26 cellular contexts compared by ENCODE assay signal in the genomic region with DNA sequence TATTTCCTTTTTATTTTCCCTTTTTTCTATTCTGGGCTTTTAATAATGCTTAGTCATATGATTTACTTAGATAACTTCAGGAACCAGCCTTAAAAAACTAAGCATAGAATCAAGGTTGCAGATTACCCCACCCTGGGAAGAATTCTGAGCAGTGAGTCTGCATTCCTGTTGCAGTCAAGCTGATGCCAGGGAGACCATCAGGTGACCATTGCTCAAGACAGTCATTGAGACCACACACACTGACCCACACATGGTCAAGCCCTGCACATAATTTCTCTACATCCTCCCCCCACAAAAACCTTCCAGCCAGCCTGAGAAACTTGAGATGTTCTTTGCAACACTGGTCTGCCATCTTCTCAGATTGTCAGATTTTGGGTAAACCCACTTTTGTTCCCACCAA.
"Had no signal": no experiment of that assay in that cellular context is flagged by ENCODE, and none has a peak within 500 bp of the region (broad histone marks: within the 10 kb centered on the region; RNA-seq: fewer than 3 reads in every experiment).

No MANE protein-coding gene starts in this region.

- H3K27me3 ChIP-seq: esophagus squamous epithelium, sigmoid colon, spleen, suprapubic skin, transverse colon, vagina had no signal

- ATAC-seq: effector memory CD8-positive, alpha-beta T cell; heart right ventricle; left ventricle myocardium superior; lower lobe of right lung; naive thymus-derived CD8-positive, alpha-beta T cell; right cardiac atrium; stimulated activated naive CD8-positive, alpha-beta T cell treated with anti-CD3 and anti-CD28 coated beads, Interleukin-15, amount 100 ng/mL, for 72 hours had no signal

- DNase-seq: cortex of kidney; effector memory CD8-positive, alpha-beta T cell; erythroblast; esophagus squamous epithelium; foreskin melanocyte; glutamatergic neuron; heart right ventricle; hippocampal formation; immature natural killer cell; islet precursor cell; kidney glomerular epithelial cell; left ventricle myocardium superior; lower lobe of right lung; naive thymus-derived CD8-positive, alpha-beta T cell; nephron progenitor cell; nucleus accumbens; right cardiac atrium; sigmoid colon; spleen; stimulated activated naive CD4-positive, alpha-beta T cell; stimulated activated naive CD8-positive, alpha-beta T cell treated with anti-CD3 and anti-CD28 coated beads, Interleukin-15, amount 100 ng/mL, for 72 hours; transverse colon had no signal

- H3K27ac Mint-ChIP-seq: effector memory CD8-positive, alpha-beta T cell; naive thymus-derived CD8-positive, alpha-beta T cell; nephron progenitor cell; stimulated activated naive CD8-positive, alpha-beta T cell treated with anti-CD3 and anti-CD28 coated beads, Interleukin-15, amount 100 ng/mL, for 72 hours had no signal

- H3K4me3 ChIP-seq: esophagus squamous epithelium, heart right ventricle, lower lobe of right lung, prostate gland, sigmoid colon, skin epidermis, spleen, suprapubic skin, transverse colon, vagina had no signal

- H3K4me1 ChIP-seq: lower lobe of right lung, prostate gland had no signal

- H3K27ac ChIP-seq: esophagus squamous epithelium, heart right ventricle, lower lobe of right lung, prostate gland, sigmoid colon, skin epidermis, spleen, suprapubic skin, transverse colon, vagina had no signal

- H3K27me3 Mint-ChIP-seq: effector memory CD8-positive, alpha-beta T cell; stimulated activated naive CD8-positive, alpha-beta T cell treated with anti-CD3 and anti-CD28 coated beads, Interleukin-15, amount 100 ng/mL, for 72 hours had no signal

- H3K36me3 ChIP-seq: esophagus squamous epithelium, heart right ventricle, lower lobe of right lung, prostate gland, sigmoid colon, spleen, suprapubic skin, transverse colon, vagina had no signal

- H3K9me3 ChIP-seq: esophagus squamous epithelium, lower lobe of right lung, prostate gland, sigmoid colon, suprapubic skin, vagina had no signal

- H3K4me3 Mint-ChIP-seq: effector memory CD8-positive, alpha-beta T cell; nephron progenitor cell; stimulated activated naive CD8-positive, alpha-beta T cell treated with anti-CD3 and anti-CD28 coated beads, Interleukin-15, amount 100 ng/mL, for 72 hours had no signal
